Comparison of ENCODE assay signal across 16 cellular contexts in genomic region chr6:149027484-149027883, GRCh38.
DNase-seq lines count a peak whose midpoint lies in the region; FAIRE-seq and TF ChIP-seq lines count a peak whose summit lies in the region.
"Had no signal": no experiment of that assay in that cellular context is flagged by ENCODE, and none has a peak within 500 bp of the region (broad histone marks: within the 10 kb centered on the region; RNA-seq: fewer than 3 reads in every experiment).

No MANE protein-coding gene starts in this region.

- peaks cover 25% of the 10 kb centered on the region for H3K36me3 Mint-ChIP-seq in activated CD4-positive, alpha-beta T cell treated with anti-CD3 and anti-CD28 coated beads, Interleukin-2, amount 10 ng/mL, durations not matched to agents 24 days and 14 days (ENCODE audit: low read depth)
- H3K36me3 Mint-ChIP-seq in astrocyte (ENCODE audit: low read depth, unreplicated experiment): peaks cover 5% of the 10 kb centered on the region
- H3K36me3 Mint-ChIP-seq: CD14-positive monocyte had no signal

- peaks cover 36% of the 10 kb centered on the region for H3K4me1 Mint-ChIP-seq in activated CD4-positive, alpha-beta T cell treated with anti-CD3 and anti-CD28 coated beads, Interleukin-2, amount 10 ng/mL, durations not matched to agents 24 days and 14 days
- H3K4me1 Mint-ChIP-seq in astrocyte (ENCODE audit: low read depth, unreplicated experiment): peaks cover 18% of the 10 kb centered on the region

- no peak overlapping the region for H3K4me3 ChIP-seq in astrocyte (ENCODE audit: insufficient read depth, low read depth, low read length)
- no peak overlapping the region for H3K4me3 ChIP-seq in osteoblast (ENCODE audit: insufficient read depth, low read length)
- H3K4me3 ChIP-seq: A549, BLaER1, HAP-1 had no signal

- peaks cover 4% of the 10 kb centered on the region for H3K9me3 Mint-ChIP-seq in activated CD4-positive, alpha-beta T cell treated with anti-CD3 and anti-CD28 coated beads, Interleukin-2, amount 10 ng/mL, durations not matched to agents 24 days and 14 days
- H3K9me3 Mint-ChIP-seq in astrocyte (ENCODE audit: unreplicated experiment): peaks cover 3% of the 10 kb centered on the region

- H3K9me3 ChIP-seq in astrocyte (ENCODE audit: insufficient read depth, low read depth, low read length) (no peaks in the 10 kb centered on the region), osteoblast (ENCODE audit: low read depth, low read length) (no peaks in the 10 kb centered on the region)
- H3K9me3 ChIP-seq: A549, HAP-1 had no signal

- TF ChIP-seq CTCF in astrocyte (IDR thresholded peaks at IDR 0.05; ENCODE audit: insufficient read depth, low read depth, low read length) (no peak), osteoblast (IDR thresholded peaks at IDR 0.05; ENCODE audit: extremely low read depth, low read depth, low read length) (no peak)

- no peaks in the 10 kb centered on the region for H3K79me2 ChIP-seq in astrocyte (ENCODE audit: insufficient read depth, low read length)
- H3K79me2 ChIP-seq in osteoblast (ENCODE audit: insufficient read depth, low read length): no peaks in the 10 kb centered on the region

- H3K27ac ChIP-seq in astrocyte (ENCODE audit: low read depth, low read length): peak overlapping the region; percentile 63
- H3K27ac ChIP-seq in osteoblast (ENCODE audit: low read depth, low read length): peak overlapping the region; percentile 38
- H3K27ac ChIP-seq: 22Rv1, A549, BLaER1 had no signal

- no peak overlapping the region for H3K4me3 Mint-ChIP-seq in activated CD4-positive, alpha-beta T cell treated with anti-CD3 and anti-CD28 coated beads, Interleukin-2, amount 10 ng/mL, durations not matched to agents 24 days and 14 days
- no peak overlapping the region for H3K4me3 Mint-ChIP-seq in astrocyte (ENCODE audit: unreplicated experiment)
- H3K4me3 Mint-ChIP-seq: CD14-positive monocyte; CD4-positive, alpha-beta memory T cell had no signal

- no peaks in the 10 kb centered on the region for H3K27me3 ChIP-seq in astrocyte (ENCODE audit: insufficient read depth, low read length)
- no peaks in the 10 kb centered on the region for H3K27me3 ChIP-seq in osteoblast (ENCODE audit: insufficient read depth, low read length)
- H3K27me3 ChIP-seq: BLaER1 had no signal

- H2AFZ ChIP-seq in astrocyte (ENCODE audit: low read depth, low read length) (no peak overlapping the region), osteoblast (ENCODE audit: low read length) (no peak overlapping the region)

- no peaks in the 10 kb centered on the region for H3K36me3 ChIP-seq in astrocyte (ENCODE audit: insufficient read depth, low read length)
- H3K36me3 ChIP-seq in osteoblast (ENCODE audit: insufficient read depth, low read length): no peaks in the 10 kb centered on the region
- H3K36me3 ChIP-seq: HAP-1 had no signal

- H3K4me2 ChIP-seq in astrocyte (ENCODE audit: low read length) (no peak overlapping the region), osteoblast (ENCODE audit: insufficient read depth, low read length) (no peak overlapping the region)
- H3K4me2 ChIP-seq: A549, BLaER1 had no signal

- peaks cover 23% of the 10 kb centered on the region for H3K4me1 ChIP-seq in astrocyte (ENCODE audit: insufficient read depth, low read length)
- H3K4me1 ChIP-seq in osteoblast (ENCODE audit: insufficient read depth, low read length): peaks cover 36% of the 10 kb centered on the region

- H3K27me3 Mint-ChIP-seq in activated CD4-positive, alpha-beta T cell treated with anti-CD3 and anti-CD28 coated beads, Interleukin-2, amount 10 ng/mL, durations not matched to agents 24 days and 14 days: no peaks in the 10 kb centered on the region
- no peaks in the 10 kb centered on the region for H3K27me3 Mint-ChIP-seq in astrocyte (ENCODE audit: low read depth, unreplicated experiment)
- H3K27me3 Mint-ChIP-seq: CD4-positive, alpha-beta memory T cell had no signal

- H3K27ac Mint-ChIP-seq in activated CD4-positive, alpha-beta T cell treated with anti-CD3 and anti-CD28 coated beads, Interleukin-2, amount 10 ng/mL, durations not matched to agents 24 days and 14 days: no peak overlapping the region
- no peak overlapping the region for H3K27ac Mint-ChIP-seq in astrocyte (ENCODE audit: unreplicated experiment)

- peak overlapping the region; percentile 24 for H3K9ac ChIP-seq in astrocyte (ENCODE audit: low read length)
- H3K9ac ChIP-seq: BLaER1 had no signal

- peak; percentile 50 for DNase-seq in activated CD4-positive, alpha-beta T cell treated with anti-CD3 and anti-CD28 coated beads, Interleukin-2, amount 10 ng/mL, durations not matched to agents 24 days and 14 days
- DNase-seq in activated CD4-positive, alpha-beta T cell treated with anti-CD3 and anti-CD28 coated beads, Interleukin-2, amount 50 U/mL, for 4 hours: no peak
- DNase-seq in astrocyte (ENCODE audit: low read depth) (no peak), osteoblast (ENCODE audit: insufficient read length, low spot score, missing footprints) (no peak), DMS79 (lab: John Stamatoyannopoulos, UW) (no peak), occipital lobe (lab: John Stamatoyannopoulos, UW) (no peak)
- no peak for DNase-seq in effector CD4-positive, alpha-beta T cell
- DNase-seq: CD4-positive, alpha-beta memory T cell; DMS153; DMS79 treated with DMSO at 0.1 percent for 48 hours; GF-D8 had no signal

- intact Hi-C loops in activated CD4-positive, alpha-beta T cell treated with anti-CD3 and anti-CD28 coated beads, Interleukin-2, amount 10 ng/mL, durations not matched to agents 24 days and 14 days (cut with micrococcal nuclease): loop anchor here (10.0 kb wide), 1 partner anchor 463 kb away; no protein-coding TSS in a partner anchor

- FAIRE-seq in astrocyte (lab: Jason Lieb, UNC): no peak
- FAIRE-seq: A549 had no signal

- H4K20me1 ChIP-seq in astrocyte (ENCODE audit: insufficient read depth, low read length) (no peaks in the 10 kb centered on the region), osteoblast (ENCODE audit: insufficient read depth, low read length) (no peaks in the 10 kb centered on the region)
- H4K20me1 ChIP-seq: BLaER1 had no signal
